In genomic region chr16:1420540-1421205, GRCh38 we compare ENCODE assay signal across 8 cellular contexts. TPM values are rescaled to one million over a fixed set of nuclear protein-coding genes. Genes with fewer than 3 reads are reported as not detected.
A peak's percentile ranks its signal among the peaks of the same experiment; 100 is the strongest.
DNase-seq lines count a peak whose midpoint lies in the region; ATAC-seq and TF ChIP-seq lines count a peak whose summit lies in the region.

TSS of gene UQCC4 (minus strand) at chr16:1420747. CDS start at chr16:1420723, 24 bp downstream.

- no peaks in the 10 kb centered on the region for H3K27me3 Mint-ChIP-seq in effector memory CD8-positive, alpha-beta T cell
- no peaks in the 10 kb centered on the region for H3K27me3 Mint-ChIP-seq in memory B cell

- ATAC-seq in effector memory CD8-positive, alpha-beta T cell (replicated peaks) = peak; percentile 90
- peak; percentile 89 for ATAC-seq in memory B cell (ENCODE audit: low read depth)

- peaks cover 12 to 22% of the 10 kb centered on the region in 2 donors for H3K4me1 Mint-ChIP-seq in effector memory CD8-positive, alpha-beta T cell (ENCODE audit: low read depth in 2 of 2)
- H3K4me1 Mint-ChIP-seq in memory B cell = peaks cover 10% of the 10 kb centered on the region

- H3K36me3 Mint-ChIP-seq in effector memory CD8-positive, alpha-beta T cell (ENCODE audit: insufficient read depth) = peaks cover 15% of the 10 kb centered on the region
- peaks cover 2% of the 10 kb centered on the region for H3K36me3 Mint-ChIP-seq in memory B cell

- H3K9me3 Mint-ChIP-seq in effector memory CD8-positive, alpha-beta T cell = no peaks in the 10 kb centered on the region
- H3K9me3 Mint-ChIP-seq in memory B cell = no peaks in the 10 kb centered on the region

- DNase-seq in CMK (ENCODE audit: low read depth) (peak; percentile 86), GM20000 (ENCODE audit: low spot score) (peak; percentile 99), HT-29 (ENCODE audit: low spot score) (peak; percentile 99), NOMO-1 (lab: John Stamatoyannopoulos, UW; ENCODE audit: unreplicated experiment in 2 of 2) (peak; percentile 96 to 97), memory B cell (ENCODE audit: low spot score in 2 of 2) (peak; percentile 98 to 99)
- peak; percentile 99 for DNase-seq in activated CD8-positive, alpha-beta memory T cell treated with anti-CD3 and anti-CD28 coated beads for 4 hours (ENCODE audit: low read depth in 2 of 2)
- DNase-seq in effector memory CD8-positive, alpha-beta T cell = peak; percentile 99
- DNase-seq in stimulated activated CD8-positive, alpha-beta memory T cell treated with anti-CD3 and anti-CD28 coated beads, Interleukin-12 subunit alpha, Interleukin-12 subunit beta, amount 100 ng/mL, for 24 hours (ENCODE audit: extremely low read depth) = peak; percentile 94

- peak within 1 kb of the TSS; percentile 94 to 98 for H3K27ac Mint-ChIP-seq in effector memory CD8-positive, alpha-beta T cell
- peak within 1 kb of the TSS; percentile 97 for H3K27ac Mint-ChIP-seq in memory B cell

- H3K4me3 Mint-ChIP-seq in effector memory CD8-positive, alpha-beta T cell = peak within 1 kb of the TSS; percentile 91 to 93
- H3K4me3 Mint-ChIP-seq in memory B cell = peak within 1 kb of the TSS; percentile 97

- TF ChIP-seq CTCF in GM20000 (IDR thresholded peaks at IDR 0.05; ENCODE audit: extremely low read depth, missing control alignments) = no peak

RNA-seq across cellular contexts. Expression of gene UQCC4, which starts in this region (rescaled TPM):
- total RNA-seq in HT-29 (2014; rRNA removed; shearing (Covaris generic)) = 50.9 and 58.1 TPM in 2 replicates

Comparison
In these comparisons a context has a peak if more than half of its experiments do, and no peak if none do; other contexts are left out.
1. Peak in every context shown above with its lines: DNase-seq and ATAC-seq.